ENCODE assay signal across 19 cellular contexts in the genomic region with DNA sequence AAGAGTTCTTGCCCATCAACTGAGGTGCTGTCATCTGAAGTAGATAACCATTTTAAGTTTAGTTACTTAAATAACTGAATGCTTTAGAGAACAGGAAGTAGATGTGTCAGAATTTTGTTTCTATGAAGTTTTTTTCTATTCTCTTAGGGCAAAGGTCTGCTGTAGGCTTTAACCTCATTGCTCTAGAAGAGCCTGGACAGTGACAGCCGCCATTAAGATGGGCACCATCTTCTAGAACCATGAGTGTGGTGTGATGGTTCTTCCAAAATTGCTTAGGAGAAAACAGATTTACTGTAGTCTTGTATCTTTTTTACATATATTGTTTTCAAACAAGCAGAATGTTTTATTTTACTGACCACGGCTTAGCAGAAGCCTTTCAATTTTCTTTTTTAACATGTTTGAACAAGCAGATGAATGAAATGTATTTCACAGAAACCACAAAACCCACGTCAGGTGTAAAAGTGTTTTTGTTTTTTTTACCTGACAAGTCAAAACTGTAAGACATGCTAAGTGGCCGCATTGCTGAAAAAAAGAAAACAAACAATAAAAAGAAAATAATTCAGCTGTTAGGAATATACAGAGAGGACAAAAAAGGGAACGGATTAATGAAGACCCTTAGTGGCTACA.
DNase-seq lines count a peak whose midpoint lies in the region; ATAC-seq, FAIRE-seq and TF ChIP-seq lines count a peak whose summit lies in the region.
"Had no signal": no experiment of that assay in that cellular context is flagged by ENCODE, and none has a peak within 500 bp of the region (broad histone marks: within the 10 kb centered on the region; RNA-seq: fewer than 3 reads in every experiment).

No MANE protein-coding gene starts in this region.

- H4K20me1 ChIP-seq in DND-41 (ENCODE audit: insufficient read depth, low read length) (no peaks in the 10 kb centered on the region), keratinocyte (ENCODE audit: control insufficient read depth, extremely low read depth, insufficient read depth, low read length) (no peaks in the 10 kb centered on the region)
- H4K20me1 ChIP-seq: BLaER1 treated with 17β-estradiol and CSF1 and Interleukin-3, amounts not matched to agents 10 nM and 100 nM had no signal

- no peaks in the 10 kb centered on the region for H3K9me3 Mint-ChIP-seq in T-helper 2 cell treated with Interferon-gamma antibody and Interleukin-4, amounts not matched to agents 5 μg/mL and 100 μg/mL, for 36 hours

- no peaks in the 10 kb centered on the region for H3K9me1 ChIP-seq in keratinocyte (ENCODE audit: control insufficient read depth, extremely low read depth, insufficient read depth, low read length)

- POLR2A ChIA-PET in HEK293 (lab: Yijun Ruan, JAX): no interaction called here

- no peaks in the 10 kb centered on the region for H3K79me2 ChIP-seq in DND-41 (ENCODE audit: insufficient read depth, low read length)
- no peaks in the 10 kb centered on the region for H3K79me2 ChIP-seq in keratinocyte (ENCODE audit: control insufficient read depth, insufficient read depth, low read length)

- peaks cover 12% of the 10 kb centered on the region for H3K4me1 ChIP-seq in DND-41 (ENCODE audit: insufficient read depth, low read length)
- H3K4me1 ChIP-seq in HEK293 (ENCODE audit: control insufficient read depth, insufficient read depth, low read length): no peaks in the 10 kb centered on the region
- H3K4me1 ChIP-seq in keratinocyte (ENCODE audit: control insufficient read depth, extremely low read depth, insufficient read depth, low read length): peaks cover 3% of the 10 kb centered on the region
- no peaks in the 10 kb centered on the region for H3K4me1 ChIP-seq in thyroid gland
- H3K4me1 ChIP-seq: BLaER1 treated with 17β-estradiol and CSF1 and Interleukin-3, amounts not matched to agents 10 nM and 100 nM had no signal

- intact Hi-C loops in thyroid gland (cut with DNase I) (no loop called here), dorsolateral prefrontal cortex (cut with DNase I) (no loop called here)

- no peaks in the 10 kb centered on the region for H3K9me3 ChIP-seq in DND-41 (ENCODE audit: insufficient read depth, low read length, severe bottlenecking)
- no peaks in the 10 kb centered on the region for H3K9me3 ChIP-seq in HEK293 (ENCODE audit: control insufficient read depth, insufficient read depth, low read depth, low read length)
- no peaks in the 10 kb centered on the region for H3K9me3 ChIP-seq in keratinocyte (ENCODE audit: control insufficient read depth, low read depth, low read length)
- H3K9me3 ChIP-seq in thyroid gland: no peaks in the 10 kb centered on the region
- H3K9me3 ChIP-seq: BLaER1 treated with 17β-estradiol and CSF1 and Interleukin-3, amounts not matched to agents 10 nM and 100 nM had no signal

- H2AFZ ChIP-seq in DND-41 (ENCODE audit: low read depth, low read length) (peak overlapping the region; percentile 46; the same call in 1 of the 2 replicates), keratinocyte (ENCODE audit: control insufficient read depth, low read length) (no peak overlapping the region)
- H2AFZ ChIP-seq: GM23248 had no signal

- WGBS in thyroid gland, 2 donors: 90 to 93% methylated on average over 5 of the region's 5 CpGs

- TF ChIP-seq CTCF in DND-41 (IDR thresholded peaks at IDR 0.05; ENCODE audit: borderline replicate concordance, extremely low read depth, low read length, poor library complexity, severe bottlenecking): no peak
- no peak for TF ChIP-seq CTCF in HEK293 (tag by site-specific recombination; IDR thresholded peaks at IDR 0.05)
- no peak for TF ChIP-seq CTCF in keratinocyte (optimal IDR thresholded peaks at IDR 0.05 in 1 of 3, IDR thresholded peaks at IDR 0.05 in 1 of 3, conservative IDR thresholded peaks at IDR 0.05 in 1 of 3; ENCODE audit: extremely low read depth in 1 of 3, insufficient read depth in 2 of 3, low read length in 3 of 3)
- no peak for TF ChIP-seq CTCF in thyroid gland (IDR thresholded peaks at IDR 0.05)
- TF ChIP-seq CTCF in dorsolateral prefrontal cortex (IDR thresholded peaks at IDR 0.05 in 54 of 56, conservative IDR thresholded peaks at IDR 0.05 in 2 of 56; ENCODE audit: low read depth in 1 of 56, partially characterized antibody in 56 of 56): no peak

- ATAC-seq in DND-41 (ENCODE audit: insufficient read depth, low read depth) (peak; percentile 57), GM19452 (IDR thresholded peaks at IDR 0.05; ENCODE audit: unreplicated experiment) (no peak)
- ATAC-seq: HCT116 had no signal

- H3K9ac ChIP-seq in DND-41 (ENCODE audit: low read depth, low read length) (no peak overlapping the region), keratinocyte (ENCODE audit: control insufficient read depth, extremely low read depth, insufficient read depth, low read length) (no peak overlapping the region)
- H3K9ac ChIP-seq: BLaER1 treated with 17β-estradiol and CSF1 and Interleukin-3, amounts not matched to agents 10 nM and 100 nM; GM23248 had no signal

- TF ChIP-seq POLR2A in thyroid gland (IDR thresholded peaks at IDR 0.05): no peak

- H3K27me3 ChIP-seq in DND-41 (ENCODE audit: insufficient read depth, low read length, poor library complexity): no peaks in the 10 kb centered on the region
- H3K27me3 ChIP-seq in keratinocyte (ENCODE audit: control insufficient read depth, extremely low read depth, insufficient read depth, low read length): no peaks in the 10 kb centered on the region
- H3K27me3 ChIP-seq in thyroid gland: no peaks in the 10 kb centered on the region
- no peaks in the 10 kb centered on the region for H3K27me3 ChIP-seq in dorsolateral prefrontal cortex
- H3K27me3 ChIP-seq: BLaER1 treated with 17β-estradiol and CSF1 and Interleukin-3, amounts not matched to agents 10 nM and 100 nM had no signal

- no peak overlapping the region for H3K4me3 ChIP-seq in DND-41 (ENCODE audit: low read depth in 1 of 2, low read length in 2 of 2)
- H3K4me3 ChIP-seq in HEK293 (ENCODE audit: low read depth, low read length): no peak overlapping the region
- H3K4me3 ChIP-seq in keratinocyte (ENCODE audit: control insufficient read depth in 2 of 3, extremely low read depth in 1 of 3, insufficient read depth in 2 of 3, low read depth in 1 of 3, low read length in 3 of 3): no peak overlapping the region
- no peak overlapping the region for H3K4me3 ChIP-seq in thyroid gland (replicated peaks in 1 of 3)
- H3K4me3 ChIP-seq in dorsolateral prefrontal cortex: no peak overlapping the region
- H3K4me3 ChIP-seq: BLaER1 treated with 17β-estradiol and CSF1 and Interleukin-3, amounts not matched to agents 10 nM and 100 nM; GM23248 had no signal

- H3K4me2 ChIP-seq in DND-41 (ENCODE audit: insufficient read depth, low read length): peak overlapping the region; percentile 26; the same call in 1 of the 2 replicates
- H3K4me2 ChIP-seq in keratinocyte (ENCODE audit: control insufficient read depth, extremely low read depth, insufficient read depth, low read depth, low read length): peak overlapping the region; percentile 22
- H3K4me2 ChIP-seq: BLaER1 treated with 17β-estradiol and CSF1 and Interleukin-3, amounts not matched to agents 10 nM and 100 nM had no signal

- no peak for DNase-seq in DND-41
- DNase-seq in T-helper 2 cell treated with Interferon-gamma antibody and Interleukin-4, amounts not matched to agents 5 μg/mL and 100 μg/mL, for 36 hours (ENCODE audit: low spot score): no peak
- no peak for DNase-seq in keratinocyte (ENCODE audit: low read depth, low spot score)
- DNase-seq in thyroid gland: no peak
- no peak for DNase-seq in dorsolateral prefrontal cortex
- DNase-seq: ACHN, Calu3, DMS 273 treated with DMSO at 0.1 percent for 48 hours, EL, GM23248, KG1 had no signal

- H3K27ac ChIP-seq in DND-41 (ENCODE audit: low read length) (peak overlapping the region; percentile 38; the same call in 1 of the 2 replicates), HEK293 (ENCODE audit: extremely low read depth, low read depth, low read length) (no peak overlapping the region), keratinocyte (ENCODE audit: control insufficient read depth, insufficient read depth, low read length) (no peak overlapping the region), thyroid gland (no peak overlapping the region), dorsolateral prefrontal cortex (no peak overlapping the region)
- H3K27ac ChIP-seq: BLaER1 treated with 17β-estradiol and CSF1 and Interleukin-3, amounts not matched to agents 10 nM and 100 nM; GM23248 had no signal

- no peak overlapping the region for H3K27ac Mint-ChIP-seq in T-helper 2 cell treated with Interferon-gamma antibody and Interleukin-4, amounts not matched to agents 5 μg/mL and 100 μg/mL, for 36 hours
- H3K27ac Mint-ChIP-seq: CD4-positive, CD25-positive, alpha-beta regulatory T cell; IgD-negative memory B cell had no signal

- H3K27me3 Mint-ChIP-seq in T-helper 2 cell treated with Interferon-gamma antibody and Interleukin-4, amounts not matched to agents 5 μg/mL and 100 μg/mL, for 36 hours (ENCODE audit: low read depth): no peaks in the 10 kb centered on the region
- H3K27me3 Mint-ChIP-seq: IgD-negative memory B cell had no signal

- dilution Hi-C loops in keratinocyte (cut with MboI; ENCODE audit: extremely low pct_ligation_motif_present, low sequenced_read_pairs): no loop called here

- H3K36me3 ChIP-seq in DND-41 (ENCODE audit: insufficient read depth, low read length) (no peaks in the 10 kb centered on the region), HEK293 (ENCODE audit: control insufficient read depth in 2 of 2, insufficient read depth in 1 of 2, low read length in 2 of 2) (peaks cover 2 to 5% of the 10 kb centered on the region in 2 experiments; a peak in 2 of 3 replicates), keratinocyte (ENCODE audit: control insufficient read depth in 2 of 2, extremely low read depth in 1 of 2, insufficient read depth in 2 of 2, low read length in 2 of 2) (no peaks in the 10 kb centered on the region), thyroid gland (no peaks in the 10 kb centered on the region)

- peaks cover 8% of the 10 kb centered on the region for H3K4me1 Mint-ChIP-seq in T-helper 2 cell treated with Interferon-gamma antibody and Interleukin-4, amounts not matched to agents 5 μg/mL and 100 μg/mL, for 36 hours (ENCODE audit: low read depth)
- H3K4me1 Mint-ChIP-seq: CD4-positive, CD25-positive, alpha-beta regulatory T cell; IgD-negative memory B cell had no signal

- CTCF ChIA-PET in HEK293 (lab: Yijun Ruan, JAX): interaction anchor here (0.7 to 1.0 kb wide), 3 partner anchors 10 to 34 kb away, joined by 4 to 5 read pairs (median 4); no protein-coding TSS in a partner anchor

- no peaks in the 10 kb centered on the region for H3K36me3 Mint-ChIP-seq in T-helper 2 cell treated with Interferon-gamma antibody and Interleukin-4, amounts not matched to agents 5 μg/mL and 100 μg/mL, for 36 hours (ENCODE audit: low read depth)
- H3K36me3 Mint-ChIP-seq: CD4-positive, CD25-positive, alpha-beta regulatory T cell had no signal

- no peak for FAIRE-seq in keratinocyte (lab: Jason Lieb, UNC)
- FAIRE-seq: GM12892, GM19239 had no signal

- peak overlapping the region; percentile 13 for H3K4me3 Mint-ChIP-seq in T-helper 2 cell treated with Interferon-gamma antibody and Interleukin-4, amounts not matched to agents 5 μg/mL and 100 μg/mL, for 36 hours
- H3K4me3 Mint-ChIP-seq: IgD-negative memory B cell had no signal

TF ChIP-seq in HEK293, 187 proteins besides CTCF, POLR2A, EP300 and RAD21 (continues in another document):
- no peak for TF ChIP-seq MEIS1 (CRISPR knock-in tag; IDR thresholded peaks at IDR 0.05; ENCODE audit: borderline replicate concordance)
